ENCODE assay signal across 1 cellular context in genomic region chr1:246837418-246838117, GRCh38.
TF ChIP-seq lines count a peak whose summit lies in the region.

No MANE protein-coding gene starts in this region.

TF ChIP-seq in K562, 482 proteins besides CTCF, POLR2A, EP300 and RAD21 (continued from another document):
- no peak for TF ChIP-seq THAP12 (CRISPR knock-in tag; IDR thresholded peaks at IDR 0.05)
- no peak for TF ChIP-seq U2AF1 (optimal IDR thresholded peaks at IDR 0.05; ENCODE audit: low read depth, low read length)
- TF ChIP-seq ZNF584 (CRISPR knock-in tag; IDR thresholded peaks at IDR 0.05; ENCODE audit: low read depth), result peak; percentile 68; the same call in 1 of the 2 replicates
- TF ChIP-seq STAT5A (IDR thresholded peaks at IDR 0.05; ENCODE audit: borderline replicate concordance, low read length), result 0 out of 2 replicates have a peak, but pooled peaks have one; percentile 8
- no peak for TF ChIP-seq ETS1 (conservative IDR thresholded peaks at IDR 0.05; ENCODE audit: control insufficient read depth, low read depth, low read length)
- TF ChIP-seq ATF3 (IDR thresholded peaks at IDR 0.05), result no peak
- TF ChIP-seq ATF3 (CRISPR knock-in tag; conservative IDR thresholded peaks at IDR 0.05), result no peak
- TF ChIP-seq ZBTB9 (CRISPR knock-in tag; IDR thresholded peaks at IDR 0.05), result 0 out of 2 replicates have a peak, but pooled peaks have one; percentile 25
- no peak for TF ChIP-seq SP2 (IDR thresholded peaks at IDR 0.05; ENCODE audit: extremely low read depth, low read depth, low read length, poor library complexity, severe bottlenecking)
- 0 out of 2 replicates have a peak, but pooled peaks have one; percentile 11 for TF ChIP-seq CBFA2T2 (conservative IDR thresholded peaks at IDR 0.05)
- TF ChIP-seq TAF9B (IDR thresholded peaks at IDR 0.05; ENCODE audit: partially characterized antibody), result no peak
- 0 out of 2 replicates have a peak, but pooled peaks have one; percentile 38 for TF ChIP-seq ZNF583 (CRISPR knock-in tag; IDR thresholded peaks at IDR 0.05)
- 0 out of 2 replicates have a peak, but pooled peaks have one; percentile 40 for TF ChIP-seq ZNF41 (CRISPR knock-in tag; conservative IDR thresholded peaks at IDR 0.05)
- no peak for TF ChIP-seq FOXP1 (CRISPR knock-in tag; IDR thresholded peaks at IDR 0.05)
- peak; percentile 19; the same call in 1 of the 2 replicates for TF ChIP-seq HMBOX1 (IDR thresholded peaks at IDR 0.05)
- TF ChIP-seq FOSL1 (tag; conservative IDR thresholded peaks at IDR 0.05), result peak; percentile 72
- no peak for TF ChIP-seq RHOXF2B (CRISPR knock-in tag; conservative IDR thresholded peaks at IDR 0.05)
- 0 out of 2 replicates have a peak, but pooled peaks have one; percentile 3 for TF ChIP-seq NCOR1 (IDR thresholded peaks at IDR 0.05)
- TF ChIP-seq MYNN (IDR thresholded peaks at IDR 0.05), result peak; percentile 80; the same call in 1 of the 2 replicates
- TF ChIP-seq MYNN (CRISPR knock-in tag; IDR thresholded peaks at IDR 0.05), result no peak
- 0 out of 2 replicates have a peak, but pooled peaks have one; percentile 27 for TF ChIP-seq LCOR (CRISPR knock-in tag; IDR thresholded peaks at IDR 0.05)
- TF ChIP-seq SUPT5H (IDR thresholded peaks at IDR 0.05), result peak; percentile 52; the same call in 1 of the 2 replicates
- TF ChIP-seq THRB (CRISPR knock-in tag; conservative IDR thresholded peaks at IDR 0.05), result 0 out of 2 replicates have a peak, but pooled peaks have one; percentile 14
- TF ChIP-seq ZNF75A (CRISPR knock-in tag; IDR thresholded peaks at IDR 0.05), result 0 out of 2 replicates have a peak, but pooled peaks have one; percentile 49
- no peak for TF ChIP-seq ETV6 (IDR thresholded peaks at IDR 0.05; ENCODE audit: borderline replicate concordance in 1 of 2, low read depth in 2 of 2, low read length in 1 of 2)
- no peak for TF ChIP-seq ETV6 (CRISPR knock-in tag; IDR thresholded peaks at IDR 0.05; ENCODE audit: borderline replicate concordance)
